8 cellular contexts compared by ENCODE assay signal in genomic region chr16:68590201-68590994, GRCh38. TPM values are rescaled to one million over a fixed set of nuclear protein-coding genes. Genes with fewer than 3 reads are reported as not detected.
DNase-seq lines count a peak whose midpoint lies in the region; ATAC-seq lines count a peak whose summit lies in the region.

No MANE protein-coding gene starts in this region.

- peaks cover 2% of the 10 kb centered on the region for H3K36me3 Mint-ChIP-seq in activated CD4-positive, alpha-beta memory T cell treated with anti-CD3 and anti-CD28 coated beads for 36 hours
- no peaks in the 10 kb centered on the region for H3K36me3 Mint-ChIP-seq in effector memory CD8-positive, alpha-beta T cell (ENCODE audit: insufficient read depth)
- H3K36me3 Mint-ChIP-seq in naive thymus-derived CD8-positive, alpha-beta T cell = peaks cover 0 to 7% (median 2%) of the 10 kb centered on the region in 3 donors
- H3K36me3 Mint-ChIP-seq in stimulated activated naive CD8-positive, alpha-beta T cell treated with anti-CD3 and anti-CD28 coated beads, Interleukin-15, Interleukin-2, amounts not matched to agents 100 ng/mL and 50 ng/mL, for 24 hours (ENCODE audit: low read depth) = peaks cover 11% of the 10 kb centered on the region

- CTCF ChIA-PET in activated CD4-positive, alpha-beta memory T cell treated with anti-CD3 and anti-CD28 coated beads for 36 hours (lab: Charles Lee) = interaction anchor here (0.6 to 5.1 kb wide), 70 partner anchors 8 to 546 kb away, joined by 3 to 74 read pairs (median 4); partner anchors contain the start of genes CDH3 and TANGO6

- peak; percentile 76 for ATAC-seq in effector memory CD8-positive, alpha-beta T cell (replicated peaks)
- peak; percentile 85 to 95 for ATAC-seq in naive thymus-derived CD8-positive, alpha-beta T cell
- ATAC-seq in GM21381 (IDR thresholded peaks at IDR 0.05; ENCODE audit: unreplicated experiment) = no peak

- H3K4me1 Mint-ChIP-seq in activated CD4-positive, alpha-beta memory T cell treated with anti-CD3 and anti-CD28 coated beads for 36 hours (ENCODE audit: low read depth) = peaks cover 2% of the 10 kb centered on the region
- peaks cover 1 to 4% of the 10 kb centered on the region in 2 donors for H3K4me1 Mint-ChIP-seq in effector memory CD8-positive, alpha-beta T cell (ENCODE audit: low read depth in 2 of 2)
- H3K4me1 Mint-ChIP-seq in naive thymus-derived CD8-positive, alpha-beta T cell = peaks cover 2 to 6% (median 3%) of the 10 kb centered on the region in 4 donors
- peaks cover 6% of the 10 kb centered on the region for H3K4me1 Mint-ChIP-seq in stimulated activated naive CD8-positive, alpha-beta T cell treated with anti-CD3 and anti-CD28 coated beads, Interleukin-15, Interleukin-2, amounts not matched to agents 100 ng/mL and 50 ng/mL, for 24 hours (ENCODE audit: low read depth)

- POLR2A ChIA-PET in activated CD4-positive, alpha-beta memory T cell treated with anti-CD3 and anti-CD28 coated beads for 36 hours (lab: Charles Lee) = interaction anchor here (0.7 to 0.9 kb wide), 2 partner anchors 16 to 210 kb away, joined by 3 read pairs; no protein-coding TSS in a partner anchor
- POLR2A ChIA-PET in naive thymus-derived CD8-positive, alpha-beta T cell (lab: Charles Lee) = interaction anchor here (0.6 to 2.0 kb wide), 3 partner anchors 15 to 62 kb away, joined by 3 to 5 read pairs (median 4); no protein-coding TSS in a partner anchor

- H3K4me3 Mint-ChIP-seq in activated CD4-positive, alpha-beta memory T cell treated with anti-CD3 and anti-CD28 coated beads for 36 hours = no peak overlapping the region
- no peak overlapping the region for H3K4me3 Mint-ChIP-seq in effector memory CD8-positive, alpha-beta T cell
- peak overlapping the region in 6 of 10 donors; percentile 7 to 73 (median 49) for H3K4me3 Mint-ChIP-seq in naive thymus-derived CD8-positive, alpha-beta T cell
- H3K4me3 Mint-ChIP-seq in stimulated activated naive CD8-positive, alpha-beta T cell treated with anti-CD3 and anti-CD28 coated beads, Interleukin-15, Interleukin-2, amounts not matched to agents 100 ng/mL and 50 ng/mL, for 24 hours = peak overlapping the region; percentile 45

- H3K27ac Mint-ChIP-seq in activated CD4-positive, alpha-beta memory T cell treated with anti-CD3 and anti-CD28 coated beads for 36 hours = no peak overlapping the region
- peak overlapping the region in 1 of 2 donors; percentile 56 for H3K27ac Mint-ChIP-seq in effector memory CD8-positive, alpha-beta T cell
- H3K27ac Mint-ChIP-seq in naive thymus-derived CD8-positive, alpha-beta T cell = peak overlapping the region in 3 of 10 donors; percentile 42 to 70 (median 48)
- no peak overlapping the region for H3K27ac Mint-ChIP-seq in stimulated activated naive CD8-positive, alpha-beta T cell treated with anti-CD3 and anti-CD28 coated beads, Interleukin-15, Interleukin-2, amounts not matched to agents 100 ng/mL and 50 ng/mL, for 24 hours

- DNase-seq in GM03348 (ENCODE audit: low spot score) (peak; percentile 91), NCI-H1105 treated with DMSO at 0.1 percent for 48 hours (lab: John Stamatoyannopoulos, UW) (peak; percentile 6), LoVo (ENCODE audit: low spot score) (no peak)
- DNase-seq in activated CD4-positive, alpha-beta memory T cell treated with anti-CD3 and anti-CD28 coated beads for 36 hours = peak; percentile 83
- DNase-seq in effector memory CD8-positive, alpha-beta T cell = peak; percentile 37 to 52 (median 40)
- peak; percentile 13 to 74 (median 52) for DNase-seq in naive thymus-derived CD8-positive, alpha-beta T cell

- peaks cover 1% of the 10 kb centered on the region for H3K27me3 Mint-ChIP-seq in activated CD4-positive, alpha-beta memory T cell treated with anti-CD3 and anti-CD28 coated beads for 36 hours
- no peaks in the 10 kb centered on the region for H3K27me3 Mint-ChIP-seq in effector memory CD8-positive, alpha-beta T cell
- peaks cover 0 to 2% (median 0%) of the 10 kb centered on the region in 5 donors for H3K27me3 Mint-ChIP-seq in naive thymus-derived CD8-positive, alpha-beta T cell
- H3K27me3 Mint-ChIP-seq in stimulated activated naive CD8-positive, alpha-beta T cell treated with anti-CD3 and anti-CD28 coated beads, Interleukin-15, Interleukin-2, amounts not matched to agents 100 ng/mL and 50 ng/mL, for 24 hours = peaks cover 3% of the 10 kb centered on the region

- intact Hi-C loops in activated CD4-positive, alpha-beta memory T cell treated with anti-CD3 and anti-CD28 coated beads for 36 hours (cut with micrococcal nuclease) = loop anchor here (2.0 to 5.0 kb wide), 3 partner anchors 112 to 252 kb away; partner anchors contain the start of gene TANGO6

- H3K9me3 Mint-ChIP-seq in activated CD4-positive, alpha-beta memory T cell treated with anti-CD3 and anti-CD28 coated beads for 36 hours = peaks cover 10% of the 10 kb centered on the region
- H3K9me3 Mint-ChIP-seq in effector memory CD8-positive, alpha-beta T cell = no peaks in the 10 kb centered on the region
- H3K9me3 Mint-ChIP-seq in naive thymus-derived CD8-positive, alpha-beta T cell = peaks cover 0 to 15% (median 6%) of the 10 kb centered on the region in 9 donors
- H3K9me3 Mint-ChIP-seq in stimulated activated naive CD8-positive, alpha-beta T cell treated with anti-CD3 and anti-CD28 coated beads, Interleukin-15, Interleukin-2, amounts not matched to agents 100 ng/mL and 50 ng/mL, for 24 hours = peaks cover 11% of the 10 kb centered on the region

RNA-seq across cellular contexts. Expression of gene ZFP90, which starts 51.3 kb away (rescaled TPM):
- total RNA-seq in activated CD4-positive, alpha-beta memory T cell treated with anti-CD3 and anti-CD28 coated beads for 36 hours = 10 to 100 TPM; 36.6 to 40.2 TPM
- total RNA-seq in naive thymus-derived CD8-positive, alpha-beta T cell = 10 to 100 TPM; 54.2 to 55.7 TPM
- polyA plus RNA-seq in naive thymus-derived CD8-positive, alpha-beta T cell = 10 to 100 TPM; 25.2 to 29.2 (median 29.1) TPM

RNA-seq across cellular contexts. Expression of gene CDH3, which starts 54.7 kb away (rescaled TPM):
- 1 to 10 TPM; 5.2 to 5.3 TPM for total RNA-seq in activated CD4-positive, alpha-beta memory T cell treated with anti-CD3 and anti-CD28 coated beads for 36 hours
- under 1 TPM; 0.29 to 0.60 TPM for total RNA-seq in naive thymus-derived CD8-positive, alpha-beta T cell
- not detected for polyA plus RNA-seq in naive thymus-derived CD8-positive, alpha-beta T cell

Comparison
In these comparisons a context has a peak if more than half of its experiments do, and no peak if none do; other contexts are left out.
1. H3K4me3 Mint-ChIP-seq: peak in naive thymus-derived CD8-positive, alpha-beta T cell (6 of 10) and stimulated activated naive CD8-positive, alpha-beta T cell treated with anti-CD3 and anti-CD28 coated beads, Interleukin-15, Interleukin-2, amounts not matched to agents 100 ng/mL and 50 ng/mL, for 24 hours (single experiment); none in activated CD4-positive, alpha-beta memory T cell treated with anti-CD3 and anti-CD28 coated beads for 36 hours (single experiment) and effector memory CD8-positive, alpha-beta T cell (0 of 2).